ENCODE assay signal across 19 cellular contexts in genomic region chr13:95552208-95552538, GRCh38. TPM values are rescaled to one million over a fixed set of nuclear protein-coding genes. Genes with fewer than 3 reads are reported as not detected.
A peak's percentile ranks its signal among the peaks of the same experiment; 100 is the strongest.
DNase-seq lines count a peak whose midpoint lies in the region; ATAC-seq, FAIRE-seq and TF ChIP-seq lines count a peak whose summit lies in the region.
"Had no signal": no experiment of that assay in that cellular context is flagged by ENCODE, and none has a peak within 500 bp of the region (broad histone marks: within the 10 kb centered on the region; RNA-seq: fewer than 3 reads in every experiment).

No MANE protein-coding gene starts in this region.

- H3K27me3 Mint-ChIP-seq in glutamatergic neuron (ENCODE audit: unreplicated experiment): peaks cover 2% of the 10 kb centered on the region
- peaks cover 52% of the 10 kb centered on the region for H3K27me3 Mint-ChIP-seq in activated CD8-positive, alpha-beta T cell treated with anti-CD3 and anti-CD28 coated beads for 36 hours

- H3F3A ChIP-seq in MM.1S (ENCODE audit: insufficient read depth, low read length): no peaks in the 10 kb centered on the region

- H3K36me3 ChIP-seq in MM.1S (replicated peaks; ENCODE audit: insufficient read depth, low read length): no peaks in the 10 kb centered on the region
- H3K36me3 ChIP-seq in pancreas: no peaks in the 10 kb centered on the region
- no peaks in the 10 kb centered on the region for H3K36me3 ChIP-seq in uterus
- H3K36me3 ChIP-seq in tibial artery: no peaks in the 10 kb centered on the region
- H3K36me3 ChIP-seq: BLaER1, WERI-Rb-1 had no signal

- H3K4me3 Mint-ChIP-seq in glutamatergic neuron (ENCODE audit: unreplicated experiment): peak overlapping the region; percentile 81
- H3K4me3 Mint-ChIP-seq in activated CD8-positive, alpha-beta T cell treated with anti-CD3 and anti-CD28 coated beads for 36 hours: no peak overlapping the region
- H3K4me3 Mint-ChIP-seq: HFFc6 had no signal

- H3K36me3 Mint-ChIP-seq in glutamatergic neuron (ENCODE audit: unreplicated experiment): peaks cover 5% of the 10 kb centered on the region
- no peaks in the 10 kb centered on the region for H3K36me3 Mint-ChIP-seq in activated CD8-positive, alpha-beta T cell treated with anti-CD3 and anti-CD28 coated beads for 36 hours (ENCODE audit: low read depth)

- H3K4me2 ChIP-seq in MM.1S (ENCODE audit: low read depth, low read length): no peak overlapping the region; the same call in 1 of the 2 replicates
- H3K4me2 ChIP-seq: BLaER1 had no signal

- peak; percentile 20 for DNase-seq in GM13977 (ENCODE audit: low spot score)
- no peak for DNase-seq in MM.1S
- DNase-seq in glutamatergic neuron: no peak
- no peak for DNase-seq in pancreas
- DNase-seq in uterus: no peak
- no peak for DNase-seq in tibial artery
- DNase-seq in activated CD8-positive, alpha-beta T cell treated with anti-CD3 and anti-CD28 coated beads for 36 hours: no peak
- DNase-seq: activated gamma-delta T cell treated with Interleukin-2 at 50 U/mL for 16 hours; HFFc6; NCI-H187 treated with DMSO at 0.1 percent for 48 hours; NCI-H524 treated with DMSO at 0.1 percent for 48 hours; PC-3; stimulated activated naive CD4-positive, alpha-beta T cell treated with Interleukin-2 at 50 U/mL for 16 hours; SW 1271; WERI-Rb-1 had no signal

- ATAC-seq in pancreas (peak; percentile 30 to 58 (median 38)), HG03108 (IDR thresholded peaks at IDR 0.05; ENCODE audit: unreplicated experiment) (no peak)
- ATAC-seq in activated CD8-positive, alpha-beta T cell treated with anti-CD3 and anti-CD28 coated beads for 36 hours: no peak
- ATAC-seq: PC-3 had no signal

- peaks cover 6% of the 10 kb centered on the region for H3K9me3 Mint-ChIP-seq in glutamatergic neuron (ENCODE audit: unreplicated experiment)
- no peaks in the 10 kb centered on the region for H3K9me3 Mint-ChIP-seq in activated CD8-positive, alpha-beta T cell treated with anti-CD3 and anti-CD28 coated beads for 36 hours
- H3K9me3 Mint-ChIP-seq: HFFc6 had no signal

- TF ChIP-seq CTCF in GM13977 (IDR thresholded peaks at IDR 0.05; ENCODE audit: extremely low read depth, insufficient read depth, missing control alignments) (no peak), MM.1S (IDR thresholded peaks at IDR 0.05; ENCODE audit: low read length) (no peak), glutamatergic neuron (IDR thresholded peaks at IDR 0.05; ENCODE audit: partially characterized antibody, unreplicated experiment) (no peak), pancreas (IDR thresholded peaks at IDR 0.05) (no peak), uterus (IDR thresholded peaks at IDR 0.05) (no peak), tibial artery (IDR thresholded peaks at IDR 0.05) (no peak)
- no peak for TF ChIP-seq CTCF in activated CD8-positive, alpha-beta T cell treated with anti-CD3 and anti-CD28 coated beads for 36 hours (IDR thresholded peaks at IDR 0.05)

- FAIRE-seq in pancreas (lab: Jason Lieb, UNC): no peak

- H3K79me2 ChIP-seq in MM.1S (ENCODE audit: low read length): no peaks in the 10 kb centered on the region

- no peak for TF ChIP-seq POLR2A in uterus (IDR thresholded peaks at IDR 0.05)

- intact Hi-C loops in pancreas (cut with DNase I) (no loop called here), uterus (cut with DNase I; ENCODE audit: low total_unique reads) (no loop called here), tibial artery (cut with DNase I; ENCODE audit: low total_unique reads) (no loop called here)
- intact Hi-C loops in activated CD8-positive, alpha-beta T cell treated with anti-CD3 and anti-CD28 coated beads for 36 hours (cut with micrococcal nuclease): no loop called here

- no peak overlapping the region for H2AFZ ChIP-seq in MM.1S (ENCODE audit: low read length)

- 5 to 7% methylated on average over 17 of the region's 17 CpGs for WGBS in pancreas, 2 donors

- H3K27ac ChIP-seq in MM.1S (ENCODE audit: low read length) (no peak overlapping the region), pancreas (peak overlapping the region; percentile 83 to 95 (median 87)), uterus (no peak overlapping the region), tibial artery (no peak overlapping the region)
- H3K27ac ChIP-seq: BLaER1, skin epidermis, WERI-Rb-1 had no signal

- H3K27me3 ChIP-seq in MM.1S (replicated peaks; ENCODE audit: insufficient read depth, low read length): no peaks in the 10 kb centered on the region
- no peaks in the 10 kb centered on the region for H3K27me3 ChIP-seq in pancreas
- H3K27me3 ChIP-seq in uterus: no peaks in the 10 kb centered on the region
- peaks cover 0 to 42% of the 10 kb centered on the region in 2 donors for H3K27me3 ChIP-seq in tibial artery
- H3K27me3 ChIP-seq: BLaER1 had no signal

- H3K4me1 Mint-ChIP-seq in glutamatergic neuron (ENCODE audit: low read depth, unreplicated experiment): no peaks in the 10 kb centered on the region
- H3K4me1 Mint-ChIP-seq in activated CD8-positive, alpha-beta T cell treated with anti-CD3 and anti-CD28 coated beads for 36 hours (ENCODE audit: low read depth): peaks cover 15% of the 10 kb centered on the region

- in situ Hi-C loops in GM13977 (cut with MboI; ENCODE audit: low pct_unique_long_range_greater_than_20kb, low sequenced_read_pairs, unreplicated experiment): no loop called here

- H3K9me3 ChIP-seq in MM.1S (replicated peaks; ENCODE audit: insufficient read depth, low read length) (no peaks in the 10 kb centered on the region), pancreas (no peaks in the 10 kb centered on the region), uterus (no peaks in the 10 kb centered on the region), tibial artery (no peaks in the 10 kb centered on the region)

- no peaks in the 10 kb centered on the region for H3K4me1 ChIP-seq in MM.1S (ENCODE audit: low read length)
- peaks cover 0 to 15% (median 12%) of the 10 kb centered on the region in 3 donors for H3K4me1 ChIP-seq in pancreas
- H3K4me1 ChIP-seq in uterus: no peaks in the 10 kb centered on the region
- H3K4me1 ChIP-seq in tibial artery: peaks cover 0 to 15% (median 8%) of the 10 kb centered on the region in 4 donors
- H3K4me1 ChIP-seq: BLaER1 had no signal

- H3K9me2 ChIP-seq in MM.1S (replicated peaks; ENCODE audit: insufficient read depth, low read length): no peaks in the 10 kb centered on the region

- no peak overlapping the region for H3K9ac ChIP-seq in MM.1S (ENCODE audit: low read length)
- H3K9ac ChIP-seq: BLaER1 had no signal

- H3K4me3 ChIP-seq in MM.1S (ENCODE audit: low read length) (peak overlapping the region; percentile 50; the same call in 1 of the 2 replicates), pancreas (peak overlapping the region; percentile 55 to 84 (median 61)), uterus (peak overlapping the region in 1 of 2 donors; percentile 16), tibial artery (no peak overlapping the region)
- H3K4me3 ChIP-seq: BLaER1 had no signal

- H4K20me1 ChIP-seq in MM.1S (ENCODE audit: insufficient read depth, low read length): no peaks in the 10 kb centered on the region
- H4K20me1 ChIP-seq: BLaER1 had no signal

- CTCF ChIA-PET in activated CD8-positive, alpha-beta T cell treated with anti-CD3 and anti-CD28 coated beads for 36 hours (lab: Charles Lee): no interaction called here

- POLR2A ChIA-PET in activated CD8-positive, alpha-beta T cell treated with anti-CD3 and anti-CD28 coated beads for 36 hours (lab: Charles Lee): no interaction called here

- no peak overlapping the region for H3K27ac Mint-ChIP-seq in glutamatergic neuron (ENCODE audit: unreplicated experiment)
- H3K27ac Mint-ChIP-seq in activated CD8-positive, alpha-beta T cell treated with anti-CD3 and anti-CD28 coated beads for 36 hours: no peak overlapping the region
- H3K27ac Mint-ChIP-seq: HFFc6 had no signal

RNA-seq across cellular contexts. Expression of gene CLDN10, which starts 0.3 kb away (rescaled TPM):
- total RNA-seq in glutamatergic neuron (ENCODE audit: unreplicated experiment) (8.3 TPM), pancreas (100 to 1,000 TPM in 2 of 6 donors, 10 to 100 TPM in 4; 83.8 to 174 (median 96.2) TPM), uterus (10 to 100 TPM in 2 of 4 donors, 1 to 10 TPM in 1, not detected in 1; 1.3 to 27.6 (median 19.5) TPM)
- 100 to 1,000 TPM in 1 of 2 donors, 10 to 100 TPM in 1; 96.5 to 258 TPM for polyA plus RNA-seq in pancreas
- not detected for total RNA-seq in activated CD8-positive, alpha-beta T cell treated with anti-CD3 and anti-CD28 coated beads for 36 hours
- total RNA-seq: activated CD8-positive, alpha-beta memory T cell treated with anti-CD3 and anti-CD28 coated beads for 36 hours; HFFc6; PC-3 had no signal

Comparison
In these comparisons a context has a peak if more than half of its experiments do, and no peak if none do; other contexts are left out.
1. H3K27ac ChIP-seq: peak in pancreas (4 of 4); none in MM.1S (single experiment), uterus (0 of 2) and tibial artery (0 of 2).
2. H3K4me3 ChIP-seq: peak in MM.1S (single experiment) and pancreas (4 of 4); none in tibial artery (0 of 2).
3. ATAC-seq: peak in pancreas (4 of 4); none in HG03108 (single experiment) and activated CD8-positive, alpha-beta T cell treated with anti-CD3 and anti-CD28 coated beads for 36 hours (single experiment).